13 cellular contexts compared by ENCODE assay signal in the genomic region with DNA sequence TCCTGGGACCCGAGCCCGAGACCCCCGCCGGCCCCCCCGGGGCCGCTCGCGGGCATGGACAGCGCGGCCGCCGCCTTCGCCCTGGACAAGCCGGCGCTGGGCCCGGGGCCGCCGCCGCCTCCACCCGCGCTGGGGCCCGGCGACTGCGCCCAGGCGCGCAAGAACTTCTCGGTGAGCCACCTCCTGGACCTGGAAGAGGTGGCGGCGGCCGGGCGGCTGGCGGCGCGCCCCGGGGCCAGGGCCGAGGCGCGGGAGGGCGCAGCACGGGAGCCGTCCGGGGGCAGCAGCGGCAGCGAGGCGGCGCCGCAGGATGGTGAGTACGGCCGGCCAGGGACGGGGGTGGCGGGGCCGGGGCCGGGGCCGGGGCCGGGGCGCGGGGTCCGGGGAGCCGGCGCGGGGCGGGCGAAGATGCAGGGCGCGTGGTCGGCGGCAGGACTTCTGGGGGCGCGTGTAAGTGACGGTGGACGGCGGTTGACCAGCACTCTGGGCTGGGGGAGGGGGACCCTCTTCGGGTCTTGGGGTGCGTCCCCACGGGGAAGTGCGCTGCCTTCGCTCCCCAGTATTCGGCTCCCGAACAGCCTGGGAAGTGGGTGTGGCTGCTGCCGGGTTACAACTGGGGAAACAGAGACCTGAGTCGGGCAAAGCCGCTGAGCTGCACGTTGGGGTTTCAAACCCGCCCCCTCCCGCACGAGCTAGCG. TPM values are rescaled to one million over a fixed set of nuclear protein-coding genes. Genes with fewer than 3 reads are reported as not detected.
DNase-seq lines count a peak whose midpoint lies in the region; ATAC-seq, FAIRE-seq and TF ChIP-seq lines count a peak whose summit lies in the region.
"Had no signal": no experiment of that assay in that cellular context is flagged by ENCODE, and none has a peak within 500 bp of the region (broad histone marks: within the 10 kb centered on the region; RNA-seq: fewer than 3 reads in every experiment).

No MANE protein-coding gene starts in this region.

- H3K79me2 ChIP-seq in keratinocyte (ENCODE audit: control insufficient read depth, insufficient read depth, low read length): no peaks in the 10 kb centered on the region

- H4K20me1 ChIP-seq in keratinocyte (ENCODE audit: control insufficient read depth, extremely low read depth, insufficient read depth, low read length): no peaks in the 10 kb centered on the region
- H4K20me1 ChIP-seq: BLaER1 had no signal

- peaks cover 9% of the 10 kb centered on the region for H3K4me1 Mint-ChIP-seq in activated CD4-positive, alpha-beta T cell treated with anti-CD3 and anti-CD28 coated beads, Interleukin-2, amount 10 ng/mL, durations not matched to agents 24 days and 14 days

- peaks cover 21% of the 10 kb centered on the region for H3K27me3 Mint-ChIP-seq in activated CD4-positive, alpha-beta T cell treated with anti-CD3 and anti-CD28 coated beads, Interleukin-2, amount 10 ng/mL, durations not matched to agents 24 days and 14 days

- FAIRE-seq in keratinocyte (lab: Jason Lieb, UNC): no peak

- H3K27me3 ChIP-seq in adipocyte (replicated peaks; ENCODE audit: control insufficient read depth, insufficient read depth, low read length): no peaks in the 10 kb centered on the region
- peaks cover 37% of the 10 kb centered on the region for H3K27me3 ChIP-seq in keratinocyte (ENCODE audit: control insufficient read depth, extremely low read depth, insufficient read depth, low read length)
- H3K27me3 ChIP-seq in thymus (ENCODE audit: control insufficient read depth, insufficient read depth): peaks cover 38% of the 10 kb centered on the region

- H3K27ac ChIP-seq in keratinocyte (ENCODE audit: control insufficient read depth, insufficient read depth, low read length) (no peak overlapping the region), thymus (ENCODE audit: low read depth) (no peak overlapping the region)
- H3K27ac ChIP-seq: BLaER1 had no signal

- H3K27ac Mint-ChIP-seq in activated CD4-positive, alpha-beta T cell treated with anti-CD3 and anti-CD28 coated beads, Interleukin-2, amount 10 ng/mL, durations not matched to agents 24 days and 14 days: no peak overlapping the region
- H3K27ac Mint-ChIP-seq: natural killer cell treated with Interleukin-12 subunit alpha and Interleukin-12 subunit beta and Interleukin-15 and Interleukin-18, amount 100 ng/mL, for 72 hours had no signal

- peak overlapping the region; percentile 5 for H3K4me2 ChIP-seq in keratinocyte (ENCODE audit: control insufficient read depth, extremely low read depth, insufficient read depth, low read depth, low read length)
- H3K4me2 ChIP-seq: BLaER1 had no signal

- no peaks in the 10 kb centered on the region for H3K9me3 Mint-ChIP-seq in activated CD4-positive, alpha-beta T cell treated with anti-CD3 and anti-CD28 coated beads, Interleukin-2, amount 10 ng/mL, durations not matched to agents 24 days and 14 days
- H3K9me3 Mint-ChIP-seq: natural killer cell treated with Interleukin-12 subunit alpha and Interleukin-12 subunit beta and Interleukin-15 and Interleukin-18, amount 100 ng/mL, for 72 hours had no signal

- H2AFZ ChIP-seq in keratinocyte (ENCODE audit: control insufficient read depth, low read length): no peak overlapping the region

- dilution Hi-C loops in keratinocyte (cut with MboI; ENCODE audit: extremely low pct_ligation_motif_present, low sequenced_read_pairs): no loop called here

- no peaks in the 10 kb centered on the region for H3K9me1 ChIP-seq in keratinocyte (ENCODE audit: control insufficient read depth, extremely low read depth, insufficient read depth, low read length)

- H3K4me3 ChIP-seq in adipocyte (ENCODE audit: low read length) (peak overlapping the region; percentile 78), keratinocyte (ENCODE audit: control insufficient read depth in 2 of 3, extremely low read depth in 1 of 3, insufficient read depth in 2 of 3, low read depth in 1 of 3, low read length in 3 of 3) (no peak overlapping the region), thymus (ENCODE audit: low read length) (peak overlapping the region; percentile 36)
- H3K4me3 ChIP-seq: BLaER1 had no signal

- H3K4me3 Mint-ChIP-seq in activated CD4-positive, alpha-beta T cell treated with anti-CD3 and anti-CD28 coated beads, Interleukin-2, amount 10 ng/mL, durations not matched to agents 24 days and 14 days: peak overlapping the region; percentile 50

- 8% methylated on average over 87 of the region's 87 CpGs for WGBS in thymus

- H3K9me3 ChIP-seq in adipocyte (ENCODE audit: control insufficient read depth, low read length) (no peaks in the 10 kb centered on the region), keratinocyte (ENCODE audit: control insufficient read depth, low read depth, low read length) (no peaks in the 10 kb centered on the region), thymus (ENCODE audit: control insufficient read depth) (no peaks in the 10 kb centered on the region)
- H3K9me3 ChIP-seq: BLaER1 had no signal

- intact Hi-C loops in activated CD4-positive, alpha-beta T cell treated with anti-CD3 and anti-CD28 coated beads, Interleukin-2, amount 10 ng/mL, durations not matched to agents 24 days and 14 days (cut with micrococcal nuclease): no loop called here

- no peaks in the 10 kb centered on the region for H3K36me3 Mint-ChIP-seq in activated CD4-positive, alpha-beta T cell treated with anti-CD3 and anti-CD28 coated beads, Interleukin-2, amount 10 ng/mL, durations not matched to agents 24 days and 14 days (ENCODE audit: low read depth)
- H3K36me3 Mint-ChIP-seq: natural killer cell treated with Interleukin-12 subunit alpha and Interleukin-12 subunit beta and Interleukin-15 and Interleukin-18, amount 100 ng/mL, for 72 hours had no signal

- peak; percentile 62 for DNase-seq in activated CD4-positive, alpha-beta T cell treated with anti-CD3 and anti-CD28 coated beads, Interleukin-2, amount 10 ng/mL, durations not matched to agents 24 days and 14 days
- DNase-seq in activated CD4-positive, alpha-beta T cell treated with anti-CD3 and anti-CD28 coated beads, Interleukin-2, amount 50 U/mL, for 1 hour: no peak
- peak; percentile 56 for DNase-seq in adipocyte (ENCODE audit: low read depth)
- DNase-seq in keratinocyte (ENCODE audit: low read depth, low spot score): no peak
- DNase-seq in NCI-H510A treated with DMSO at 0.1 percent for 48 hours (lab: John Stamatoyannopoulos, UW): no peak
- DNase-seq in activated effector memory CD4-positive, alpha-beta T cell treated with anti-CD3 and anti-CD28 coated beads, Interleukin-2, amount 50 U/mL, for 16 hours: no peak
- DNase-seq: cortex of kidney, MV-4-11, T-helper 9 cell had no signal

- no peak for ATAC-seq in HG02642 (IDR thresholded peaks at IDR 0.05; ENCODE audit: poor library complexity, unreplicated experiment)

- H3K9ac ChIP-seq in adipocyte (ENCODE audit: low read length) (peak overlapping the region; percentile 75), keratinocyte (ENCODE audit: control insufficient read depth, extremely low read depth, insufficient read depth, low read length) (no peak overlapping the region)
- H3K9ac ChIP-seq: BLaER1 had no signal

- H3K36me3 ChIP-seq in adipocyte (ENCODE audit: control insufficient read depth, insufficient read depth, low read length, severe bottlenecking) (no peaks in the 10 kb centered on the region), keratinocyte (ENCODE audit: control insufficient read depth in 2 of 2, extremely low read depth in 1 of 2, insufficient read depth in 2 of 2, low read length in 2 of 2) (no peaks in the 10 kb centered on the region), thymus (ENCODE audit: control insufficient read depth, insufficient read depth) (no peaks in the 10 kb centered on the region)
- H3K36me3 ChIP-seq: BLaER1 had no signal

- H3K4me1 ChIP-seq in adipocyte (ENCODE audit: control insufficient read depth, insufficient read depth, low read length) (peaks cover 10% of the 10 kb centered on the region), keratinocyte (ENCODE audit: control insufficient read depth, extremely low read depth, insufficient read depth, low read length) (no peaks in the 10 kb centered on the region), thymus (ENCODE audit: control insufficient read depth, insufficient read depth, low read length) (no peaks in the 10 kb centered on the region)

- TF ChIP-seq CTCF in keratinocyte (optimal IDR thresholded peaks at IDR 0.05 in 1 of 3, IDR thresholded peaks at IDR 0.05 in 1 of 3, conservative IDR thresholded peaks at IDR 0.05 in 1 of 3; ENCODE audit: extremely low read depth in 1 of 3, insufficient read depth in 2 of 3, low read length in 3 of 3): no peak

RNA-seq across cellular contexts. Expression of gene PRRX2, which starts 0.5 kb away (rescaled TPM):
- total RNA-seq in activated CD4-positive, alpha-beta T cell treated with anti-CD3 and anti-CD28 coated beads, Interleukin-2, amount 10 ng/mL, durations not matched to agents 24 days and 14 days: 3.4 and 3.8 TPM in 2 replicates
- polyA plus RNA-seq in keratinocyte (0.06 to 0.19 TPM in 2 of 3 replicates, not detected in the other), thymus (3.8 TPM)
- not detected for polyA plus RNA-seq in keratinocyte (2011; ENCODE audit: low read depth)
- polyA plus RNA-seq in keratinocyte (2011; cell fraction: cytosol; rRNA removed): 0.05 and 0.14 TPM in 2 replicates
- polyA plus RNA-seq in keratinocyte (2011; cell fraction: nucleus; rRNA removed): not detected in 2 replicates
- polyA plus RNA-seq in keratinocyte (2012; ENCODE audit: low replicate concordance): not detected in 2 replicates
- polyA minus RNA-seq in keratinocyte: not detected in 3 replicates
- not detected for polyA minus RNA-seq in keratinocyte (2011; cell fraction: cytosol; rRNA and poly(A)+ RNA removed)
- not detected in 2 replicates for polyA minus RNA-seq in keratinocyte (2011; cell fraction: nucleus; rRNA and poly(A)+ RNA removed)
- total RNA-seq: natural killer cell treated with Interleukin-12 subunit alpha and Interleukin-12 subunit beta and Interleukin-15 and Interleukin-18, amount 100 ng/mL, for 72 hours had no signal

RNA-seq across cellular contexts. Expression of gene ASB6, which starts 24.0 kb away (rescaled TPM):
- total RNA-seq in activated CD4-positive, alpha-beta T cell treated with anti-CD3 and anti-CD28 coated beads, Interleukin-2, amount 10 ng/mL, durations not matched to agents 24 days and 14 days: 21.9 and 22.7 TPM in 2 replicates
- polyA plus RNA-seq in keratinocyte (16.3 to 23.8 TPM (median 23.7 TPM) in 3 replicates), thymus (20.5 TPM)
- 4.8 TPM for polyA plus RNA-seq in keratinocyte (2011; ENCODE audit: low read depth)
- 14.1 and 23.7 TPM in 2 replicates for polyA plus RNA-seq in keratinocyte (2011; cell fraction: cytosol; rRNA removed)
- 34.6 and 40.3 TPM in 2 replicates for polyA plus RNA-seq in keratinocyte (2011; cell fraction: nucleus; rRNA removed)
- polyA plus RNA-seq in keratinocyte (2012; ENCODE audit: low replicate concordance): 14.0 and 19.5 TPM in 2 replicates
- 8.5 to 19.0 TPM (median 12.4 TPM) in 3 replicates for polyA minus RNA-seq in keratinocyte
- 21.7 TPM for polyA minus RNA-seq in keratinocyte (2011; cell fraction: cytosol; rRNA and poly(A)+ RNA removed)
- 14.7 and 15.3 TPM in 2 replicates for polyA minus RNA-seq in keratinocyte (2011; cell fraction: nucleus; rRNA and poly(A)+ RNA removed)

RNA-seq across cellular contexts. Expression of gene NTMT1, which starts 40.0 kb away (rescaled TPM):
- total RNA-seq in activated CD4-positive, alpha-beta T cell treated with anti-CD3 and anti-CD28 coated beads, Interleukin-2, amount 10 ng/mL, durations not matched to agents 24 days and 14 days: 72.0 and 72.4 TPM in 2 replicates
- polyA plus RNA-seq in keratinocyte: 46.0 to 50.2 TPM (median 48.2 TPM) in 3 replicates
- 24.6 TPM for polyA plus RNA-seq in keratinocyte (2011; ENCODE audit: low read depth)
- polyA plus RNA-seq in keratinocyte (2011; cell fraction: cytosol; rRNA removed): 23.5 and 36.4 TPM in 2 replicates
- polyA plus RNA-seq in keratinocyte (2011; cell fraction: nucleus; rRNA removed): 22.0 and 23.8 TPM in 2 replicates
- 30.8 and 52.5 TPM in 2 replicates for polyA plus RNA-seq in keratinocyte (2012; ENCODE audit: low replicate concordance)
- 20.3 to 35.7 TPM (median 22.6 TPM) in 3 replicates for polyA minus RNA-seq in keratinocyte
- polyA minus RNA-seq in keratinocyte (2011; cell fraction: cytosol; rRNA and poly(A)+ RNA removed): 24.0 TPM
- 7.8 and 9.3 TPM in 2 replicates for polyA minus RNA-seq in keratinocyte (2011; cell fraction: nucleus; rRNA and poly(A)+ RNA removed)
- 33.2 TPM for polyA plus RNA-seq in thymus

RNA-seq across cellular contexts. Expression of gene C9orf50, which starts 45.1 kb away (rescaled TPM):
- total RNA-seq in activated CD4-positive, alpha-beta T cell treated with anti-CD3 and anti-CD28 coated beads, Interleukin-2, amount 10 ng/mL, durations not matched to agents 24 days and 14 days: not detected in 2 replicates
- not detected in 3 replicates for polyA plus RNA-seq in keratinocyte
- polyA plus RNA-seq in keratinocyte (2011; ENCODE audit: low read depth): not detected
- not detected in 2 replicates for polyA plus RNA-seq in keratinocyte (2011; cell fraction: cytosol; rRNA removed)
- polyA plus RNA-seq in keratinocyte (2011; cell fraction: nucleus; rRNA removed): not detected in 2 replicates
- not detected in 2 replicates for polyA plus RNA-seq in keratinocyte (2012; ENCODE audit: low replicate concordance)
- polyA minus RNA-seq in keratinocyte: not detected in 3 replicates
- not detected for polyA minus RNA-seq in keratinocyte (2011; cell fraction: cytosol; rRNA and poly(A)+ RNA removed)
- not detected in 2 replicates for polyA minus RNA-seq in keratinocyte (2011; cell fraction: nucleus; rRNA and poly(A)+ RNA removed)
- 0.23 TPM for polyA plus RNA-seq in thymus
- total RNA-seq: natural killer cell treated with Interleukin-12 subunit alpha and Interleukin-12 subunit beta and Interleukin-15 and Interleukin-18, amount 100 ng/mL, for 72 hours had no signal

Comparison
In these comparisons a context has a peak if more than half of its experiments do, and no peak if none do; other contexts are left out.
1. DNase-seq: peak in activated CD4-positive, alpha-beta T cell treated with anti-CD3 and anti-CD28 coated beads, Interleukin-2, amount 10 ng/mL, durations not matched to agents 24 days and 14 days (single experiment) and adipocyte (single experiment); none in activated CD4-positive, alpha-beta T cell treated with anti-CD3 and anti-CD28 coated beads, Interleukin-2, amount 50 U/mL, for 1 hour (single experiment), keratinocyte (single experiment), NCI-H510A treated with DMSO at 0.1 percent for 48 hours (single experiment) and activated effector memory CD4-positive, alpha-beta T cell treated with anti-CD3 and anti-CD28 coated beads, Interleukin-2, amount 50 U/mL, for 16 hours (single experiment).
2. H3K4me3 ChIP-seq: peak in adipocyte (single experiment) and thymus (single experiment); none in keratinocyte (0 of 3).